ENCODE assay signal across 8 cellular contexts in the genomic region with DNA sequence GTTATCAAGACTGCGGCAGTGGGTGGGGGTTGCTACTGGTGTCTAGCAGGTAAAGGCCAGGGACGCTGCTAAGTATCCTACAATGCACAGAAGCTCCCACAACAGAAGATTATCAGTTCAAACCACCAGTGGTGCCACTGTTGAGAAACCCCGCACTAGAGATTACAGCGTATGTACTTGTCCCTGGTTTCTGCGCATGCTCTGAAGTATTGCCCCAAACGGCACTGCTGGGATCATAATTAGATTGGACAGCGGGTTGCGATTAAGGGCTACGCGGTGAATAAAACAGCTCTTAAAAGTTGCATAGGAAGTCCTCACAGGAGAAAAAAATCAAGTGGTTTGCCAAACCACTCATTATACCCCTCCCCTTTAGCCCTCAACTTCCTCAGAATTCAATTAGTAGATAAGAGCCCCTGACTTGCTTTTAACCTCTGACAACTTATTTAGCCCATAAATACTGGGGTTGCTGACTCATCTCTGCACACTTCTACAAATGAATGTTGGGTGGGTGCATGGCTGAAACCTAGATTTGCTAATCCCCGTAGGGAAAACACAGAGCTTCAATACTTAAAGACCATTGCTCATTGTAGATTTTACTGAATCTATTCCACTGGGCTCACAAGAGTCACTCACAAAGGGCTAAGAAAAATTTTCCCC.
DNase-seq lines count a peak whose midpoint lies in the region; ATAC-seq and TF ChIP-seq lines count a peak whose summit lies in the region.

No MANE protein-coding gene starts in this region.

- H3K27me3 ChIP-seq in right atrium auricular region: no peaks in the 10 kb centered on the region

- H3K36me3 ChIP-seq in right atrium auricular region: no peaks in the 10 kb centered on the region

- no peak overlapping the region for H3K27ac ChIP-seq in right atrium auricular region

- peaks cover 2% of the 10 kb centered on the region for H3K27me3 Mint-ChIP-seq in glutamatergic neuron (ENCODE audit: unreplicated experiment)

- H3K4me3 ChIP-seq in right atrium auricular region: no peak overlapping the region
- no peak overlapping the region for H3K4me3 ChIP-seq in choroid plexus epithelial cell (ENCODE audit: low read depth, low read length)

- DNase-seq in Right ventricle myocardium superior (no peak), right atrium auricular region (ENCODE audit: low spot score) (no peak), choroid plexus epithelial cell (ENCODE audit: low read depth) (peak; percentile 31), glutamatergic neuron (no peak)
- DNase-seq in stimulated activated CD4-positive, alpha-beta T cell treated with anti-CD3 and anti-CD28 coated beads, Interleukin-4, amount 100 ng/mL, for 24 hours: peak; percentile 73
- DNase-seq in NK-92 treated with Interleukin-12 subunit alpha and Interleukin-12 subunit beta, amount 100 ng/mL, for 24 hours (lab: John Stamatoyannopoulos, UW): no peak

- intact Hi-C loops in Right ventricle myocardium superior (cut with DNase I): no loop called here

- no peaks in the 10 kb centered on the region for H3K36me3 Mint-ChIP-seq in glutamatergic neuron (ENCODE audit: unreplicated experiment)

- no peak overlapping the region for H3K4me3 Mint-ChIP-seq in glutamatergic neuron (ENCODE audit: unreplicated experiment)

- no peaks in the 10 kb centered on the region for H3K4me1 Mint-ChIP-seq in glutamatergic neuron (ENCODE audit: low read depth, unreplicated experiment)

- H3K27ac Mint-ChIP-seq in glutamatergic neuron (ENCODE audit: unreplicated experiment): no peak overlapping the region

- H3K9me3 Mint-ChIP-seq in glutamatergic neuron (ENCODE audit: unreplicated experiment): no peaks in the 10 kb centered on the region

- ATAC-seq in Right ventricle myocardium superior (ENCODE audit: poor library complexity) (peak; percentile 38), HG03432 (IDR thresholded peaks at IDR 0.05; ENCODE audit: unreplicated experiment) (peak; percentile 84), SK-N-SH treated with all-trans-retinoic acid at 6 μM for 48 hours (peak; percentile 80)

- no peaks in the 10 kb centered on the region for H3K9me3 ChIP-seq in right atrium auricular region

- no peak for TF ChIP-seq CTCF in right atrium auricular region (IDR thresholded peaks at IDR 0.05)
- no peak for TF ChIP-seq CTCF in choroid plexus epithelial cell (conservative IDR thresholded peaks at IDR 0.05; ENCODE audit: low read depth, low read length)
- no peak for TF ChIP-seq CTCF in glutamatergic neuron (IDR thresholded peaks at IDR 0.05; ENCODE audit: partially characterized antibody, unreplicated experiment)

- no peaks in the 10 kb centered on the region for H3K4me1 ChIP-seq in right atrium auricular region

TF ChIP-seq in SK-N-SH treated with all-trans-retinoic acid at 6 μM for 48 hours, 23 proteins besides CTCF, POLR2A, EP300 and RAD21 (continues in another document):
- TF ChIP-seq ZNF70 (CRISPR knock-in tag; IDR thresholded peaks at IDR 0.05) (no peak; the same call in 1 of the 2 replicates), ZC3H10 (CRISPR knock-in tag; IDR thresholded peaks at IDR 0.05) (no peak), ARNTL (CRISPR knock-in tag; IDR thresholded peaks at IDR 0.05; ENCODE audit: borderline replicate concordance, low read depth) (no peak), TOX (CRISPR knock-in tag; IDR thresholded peaks at IDR 0.05; ENCODE audit: borderline replicate concordance) (no peak; the same call in 1 of the 2 replicates), SNAI2 (CRISPR knock-in tag; IDR thresholded peaks at IDR 0.05) (peak; percentile 85), ISL1 (CRISPR knock-in tag; IDR thresholded peaks at IDR 0.05) (peak; percentile 100), CSDC2 (CRISPR knock-in tag; IDR thresholded peaks at IDR 0.05) (peak; percentile 39; the same call in 1 of the 2 replicates), ZFP30 (CRISPR knock-in tag; IDR thresholded peaks at IDR 0.05) (0 out of 2 replicates have a peak, but pooled peaks have one; percentile 2), RARB (CRISPR knock-in tag; IDR thresholded peaks at IDR 0.05) (peak; percentile 87; the same call in 1 of the 2 replicates), ESRRG (CRISPR knock-in tag; IDR thresholded peaks at IDR 0.05) (no peak; the same call in 1 of the 2 replicates), PPARA (CRISPR knock-in tag; IDR thresholded peaks at IDR 0.05; ENCODE audit: borderline replicate concordance) (no peak), PATZ1 (CRISPR knock-in tag; IDR thresholded peaks at IDR 0.05; ENCODE audit: borderline replicate concordance) (peak; percentile 93; the same call in 1 of the 2 replicates), ZNF8 (CRISPR knock-in tag; IDR thresholded peaks at IDR 0.05) (peak; percentile 72), ZNF565 (CRISPR knock-in tag; conservative IDR thresholded peaks at IDR 0.05; ENCODE audit: low read depth) (no peak), OSR1 (CRISPR knock-in tag; IDR thresholded peaks at IDR 0.05) (no peak), BACH2 (CRISPR knock-in tag; IDR thresholded peaks at IDR 0.05; ENCODE audit: borderline replicate concordance) (peak; percentile 87; the same call in 1 of the 2 replicates), POU6F1 (CRISPR knock-in tag; IDR thresholded peaks at IDR 0.05; ENCODE audit: borderline replicate concordance, low read depth) (peak; percentile 70; the same call in 1 of the 2 replicates), GLIS3 (CRISPR knock-in tag; IDR thresholded peaks at IDR 0.05) (peak; percentile 86; the same call in 1 of the 2 replicates), ZFP3 (CRISPR knock-in tag; IDR thresholded peaks at IDR 0.05) (peak; percentile 81; the same call in 1 of the 2 replicates)
- TF ChIP-seq, protein P1, sequence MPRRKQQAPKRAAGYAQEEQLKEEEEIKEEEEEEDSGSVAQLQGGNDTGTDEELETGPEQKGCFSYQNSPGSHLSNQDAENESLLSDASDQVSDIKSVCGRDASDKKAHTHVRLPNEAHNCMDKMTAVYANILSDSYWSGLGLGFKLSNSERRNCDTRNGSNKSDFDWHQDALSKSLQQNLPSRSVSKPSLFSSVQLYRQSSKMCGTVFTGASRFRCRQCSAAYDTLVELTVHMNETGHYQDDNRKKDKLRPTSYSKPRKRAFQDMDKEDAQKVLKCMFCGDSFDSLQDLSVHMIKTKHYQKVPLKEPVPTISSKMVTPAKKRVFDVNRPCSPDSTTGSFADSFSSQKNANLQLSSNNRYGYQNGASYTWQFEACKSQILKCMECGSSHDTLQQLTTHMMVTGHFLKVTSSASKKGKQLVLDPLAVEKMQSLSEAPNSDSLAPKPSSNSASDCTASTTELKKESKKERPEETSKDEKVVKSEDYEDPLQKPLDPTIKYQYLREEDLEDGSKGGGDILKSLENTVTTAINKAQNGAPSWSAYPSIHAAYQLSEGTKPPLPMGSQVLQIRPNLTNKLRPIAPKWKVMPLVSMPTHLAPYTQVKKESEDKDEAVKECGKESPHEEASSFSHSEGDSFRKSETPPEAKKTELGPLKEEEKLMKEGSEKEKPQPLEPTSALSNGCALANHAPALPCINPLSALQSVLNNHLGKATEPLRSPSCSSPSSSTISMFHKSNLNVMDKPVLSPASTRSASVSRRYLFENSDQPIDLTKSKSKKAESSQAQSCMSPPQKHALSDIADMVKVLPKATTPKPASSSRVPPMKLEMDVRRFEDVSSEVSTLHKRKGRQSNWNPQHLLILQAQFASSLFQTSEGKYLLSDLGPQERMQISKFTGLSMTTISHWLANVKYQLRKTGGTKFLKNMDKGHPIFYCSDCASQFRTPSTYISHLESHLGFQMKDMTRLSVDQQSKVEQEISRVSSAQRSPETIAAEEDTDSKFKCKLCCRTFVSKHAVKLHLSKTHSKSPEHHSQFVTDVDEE (CRISPR knock-in tag; IDR thresholded peaks at IDR 0.05): peak; percentile 93
- TF ChIP-seq, protein P2, sequence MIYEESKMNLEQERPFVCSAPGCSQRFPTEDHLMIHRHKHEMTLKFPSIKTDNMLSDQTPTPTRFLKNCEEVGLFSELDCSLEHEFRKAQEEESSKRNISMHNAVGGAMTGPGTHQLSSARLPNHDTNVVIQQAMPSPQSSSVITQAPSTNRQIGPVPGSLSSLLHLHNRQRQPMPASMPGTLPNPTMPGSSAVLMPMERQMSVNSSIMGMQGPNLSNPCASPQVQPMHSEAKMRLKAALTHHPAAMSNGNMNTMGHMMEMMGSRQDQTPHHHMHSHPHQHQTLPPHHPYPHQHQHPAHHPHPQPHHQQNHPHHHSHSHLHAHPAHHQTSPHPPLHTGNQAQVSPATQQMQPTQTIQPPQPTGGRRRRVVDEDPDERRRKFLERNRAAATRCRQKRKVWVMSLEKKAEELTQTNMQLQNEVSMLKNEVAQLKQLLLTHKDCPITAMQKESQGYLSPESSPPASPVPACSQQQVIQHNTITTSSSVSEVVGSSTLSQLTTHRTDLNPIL (CRISPR knock-in tag; IDR thresholded peaks at IDR 0.05; ENCODE audit: low read depth): no peak

Comparison
In these comparisons a context has a peak if more than half of its experiments do, and no peak if none do; other contexts are left out.
1. DNase-seq: peak in choroid plexus epithelial cell (single experiment) and stimulated activated CD4-positive, alpha-beta T cell treated with anti-CD3 and anti-CD28 coated beads, Interleukin-4, amount 100 ng/mL, for 24 hours (single experiment); none in Right ventricle myocardium superior (single experiment), right atrium auricular region (single experiment), glutamatergic neuron (single experiment) and NK-92 treated with Interleukin-12 subunit alpha and Interleukin-12 subunit beta, amount 100 ng/mL, for 24 hours (single experiment).
2. Peak in every context shown above with its lines, with median percentiles within 50 percentile points of each other: ATAC-seq.